1 cellular context compared by ENCODE assay signal in genomic region chr1:163321311-163322305, GRCh38.
A peak's percentile ranks its signal among the peaks of the same experiment; 100 is the strongest.
TF ChIP-seq lines count a peak whose summit lies in the region.

Gene NUF2, plus strand, starts transcription at chr1:163321954. Its CDS starts 4,098 bp downstream, at chr1:163326052.

TF ChIP-seq in HEK293, 187 proteins besides CTCF, POLR2A, EP300 and RAD21 (continued from another document and continues in another):
- TF ChIP-seq ZNF518A (tag by site-specific recombination; conservative IDR thresholded peaks at IDR 0.05; ENCODE audit: low read depth) (peak; percentile 97), ZNF510 (tag by site-specific recombination; IDR thresholded peaks at IDR 0.05; ENCODE audit: insufficient replicate concordance) (no peak), ZNF639 (tag by site-specific recombination; IDR thresholded peaks at IDR 0.05) (peak; percentile 100), ZNF707 (tag by site-specific recombination; IDR thresholded peaks at IDR 0.05) (peak; percentile 66), ZBTB21 (tag by site-specific recombination; IDR thresholded peaks at IDR 0.05) (peak; percentile 90), YY2 (tag by site-specific recombination; IDR thresholded peaks at IDR 0.05) (peak; percentile 95), SP2 (tag by site-specific recombination; IDR thresholded peaks at IDR 0.05) (peak; percentile 98), TRIM28 (IDR thresholded peaks at IDR 0.05; ENCODE audit: borderline replicate concordance, low read length) (peak; percentile 97), ZNF571 (tag by site-specific recombination; IDR thresholded peaks at IDR 0.05) (no peak), ZNF426 (tag by site-specific recombination; IDR thresholded peaks at IDR 0.05) (no peak), ZNF404 (tag by site-specific recombination; IDR thresholded peaks at IDR 0.05) (no peak), ZNF513 (tag by site-specific recombination; IDR thresholded peaks at IDR 0.05) (peak; percentile 62; the same call in 1 of the 2 replicates), GLIS1 (tag by site-specific recombination; IDR thresholded peaks at IDR 0.05) (peak; percentile 79), ZNF645 (tag by site-specific recombination; IDR thresholded peaks at IDR 0.05) (0 out of 2 replicates have a peak, but pooled peaks have one; percentile 73), GLI2 (tag by site-specific recombination; IDR thresholded peaks at IDR 0.05; ENCODE audit: borderline replicate concordance, low read depth) (no peak; the same call in 1 of the 2 replicates), ZNF362 (tag by site-specific recombination; IDR thresholded peaks at IDR 0.05) (peak; percentile 90), HIC1 (tag by site-specific recombination; IDR thresholded peaks at IDR 0.05) (peak; percentile 56; the same call in 1 of the 2 replicates), PRDM2 (tag by site-specific recombination; IDR thresholded peaks at IDR 0.05; ENCODE audit: borderline replicate concordance) (peak; percentile 97; the same call in 1 of the 2 replicates), ZNF211 (tag by site-specific recombination; IDR thresholded peaks at IDR 0.05; ENCODE audit: low read depth) (0 out of 2 replicates have a peak, but pooled peaks have one; percentile 29), ZNF449 (tag by site-specific recombination; IDR thresholded peaks at IDR 0.05) (peak; percentile 100), ZNF501 (tag by site-specific recombination; IDR thresholded peaks at IDR 0.05) (peak; percentile 100), PRDM1 (tag by site-specific recombination; IDR thresholded peaks at IDR 0.05) (peak; percentile 23; the same call in 1 of the 2 replicates), REPIN1 (tag by site-specific recombination; IDR thresholded peaks at IDR 0.05; ENCODE audit: low read depth) (peak; percentile 99), ZNF202 (tag by site-specific recombination; IDR thresholded peaks at IDR 0.05; ENCODE audit: borderline replicate concordance) (no peak), ZFP41 (tag by site-specific recombination; IDR thresholded peaks at IDR 0.05; ENCODE audit: borderline replicate concordance) (peak; percentile 95; the same call in 1 of the 2 replicates), ZNF785 (tag by site-specific recombination; IDR thresholded peaks at IDR 0.05) (peak; percentile 96), ZNF19 (tag by site-specific recombination; IDR thresholded peaks at IDR 0.05; ENCODE audit: low read depth) (no peak), ZBTB1 (tag by site-specific recombination; IDR thresholded peaks at IDR 0.05) (peak; percentile 95), ZNF169 (tag by site-specific recombination; IDR thresholded peaks at IDR 0.05) (peak; percentile 80), ZNF473 (tag by site-specific recombination; IDR thresholded peaks at IDR 0.05) (no peak), ZNF248 (tag by site-specific recombination; IDR thresholded peaks at IDR 0.05) (no peak), ZNF121 (tag by site-specific recombination; IDR thresholded peaks at IDR 0.05) (peak; percentile 81), MEIS1 (CRISPR knock-in tag; IDR thresholded peaks at IDR 0.05; ENCODE audit: borderline replicate concordance) (no peak), ZNF600 (tag by site-specific recombination; IDR thresholded peaks at IDR 0.05) (peak; percentile 99), ZEB2 (tag by site-specific recombination; IDR thresholded peaks at IDR 0.05) (peak; percentile 99), ZNF37A (tag by site-specific recombination; IDR thresholded peaks at IDR 0.05) (no peak)
